ENCODE assay signal across 1 cellular context in the genomic region with DNA sequence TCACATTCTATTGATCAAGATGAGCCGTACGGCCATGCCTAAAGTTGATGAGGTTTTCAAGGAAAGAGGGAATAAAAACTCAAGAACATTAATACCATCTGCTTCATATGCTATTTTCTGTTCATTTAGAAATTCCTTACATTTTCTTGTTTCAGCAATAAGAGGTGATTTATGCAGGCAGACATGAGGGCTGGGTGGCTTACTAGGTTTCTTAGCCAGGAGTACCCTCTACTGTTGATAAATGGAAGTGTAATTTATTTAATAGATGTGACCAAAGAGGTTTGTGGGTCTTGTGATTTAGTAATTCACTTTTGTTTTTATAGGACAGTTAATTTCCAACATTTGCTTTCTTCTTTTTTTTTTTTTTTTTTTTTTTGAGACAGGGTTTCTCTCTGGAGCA.
TF ChIP-seq lines count a peak whose summit lies in the region.

No MANE protein-coding gene starts in this region.

TF ChIP-seq in HepG2, 621 proteins besides CTCF, POLR2A, EP300 and RAD21:
- no peak for TF ChIP-seq ZSCAN5A (CRISPR knock-in tag; IDR thresholded peaks at IDR 0.05; ENCODE audit: borderline replicate concordance)
- no peak for TF ChIP-seq FOSL2 (CRISPR knock-in tag; IDR thresholded peaks at IDR 0.05)
- TF ChIP-seq STAG1 (CRISPR knock-in tag; IDR thresholded peaks at IDR 0.05) = peak; percentile 70
- no peak for TF ChIP-seq ZNF180 (CRISPR knock-in tag; IDR thresholded peaks at IDR 0.05; ENCODE audit: borderline replicate concordance, low read depth)
- peak; percentile 48; the same call in 1 of the 2 replicates for TF ChIP-seq SMC3 (IDR thresholded peaks at IDR 0.05; ENCODE audit: low read length)
- TF ChIP-seq, protein P1, sequence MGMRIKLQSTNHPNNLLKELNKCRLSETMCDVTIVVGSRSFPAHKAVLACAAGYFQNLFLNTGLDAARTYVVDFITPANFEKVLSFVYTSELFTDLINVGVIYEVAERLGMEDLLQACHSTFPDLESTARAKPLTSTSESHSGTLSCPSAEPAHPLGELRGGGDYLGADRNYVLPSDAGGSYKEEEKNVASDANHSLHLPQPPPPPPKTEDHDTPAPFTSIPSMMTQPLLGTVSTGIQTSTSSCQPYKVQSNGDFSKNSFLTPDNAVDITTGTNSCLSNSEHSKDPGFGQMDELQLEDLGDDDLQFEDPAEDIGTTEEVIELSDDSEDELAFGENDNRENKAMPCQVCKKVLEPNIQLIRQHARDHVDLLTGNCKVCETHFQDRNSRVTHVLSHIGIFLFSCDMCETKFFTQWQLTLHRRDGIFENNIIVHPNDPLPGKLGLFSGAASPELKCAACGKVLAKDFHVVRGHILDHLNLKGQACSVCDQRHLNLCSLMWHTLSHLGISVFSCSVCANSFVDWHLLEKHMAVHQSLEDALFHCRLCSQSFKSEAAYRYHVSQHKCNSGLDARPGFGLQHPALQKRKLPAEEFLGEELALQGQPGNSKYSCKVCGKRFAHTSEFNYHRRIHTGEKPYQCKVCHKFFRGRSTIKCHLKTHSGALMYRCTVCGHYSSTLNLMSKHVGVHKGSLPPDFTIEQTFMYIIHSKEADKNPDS (CRISPR knock-in tag; IDR thresholded peaks at IDR 0.05) = no peak
- no peak for TF ChIP-seq ZBTB8A (CRISPR knock-in tag; IDR thresholded peaks at IDR 0.05; ENCODE audit: borderline replicate concordance, low read depth)
- TF ChIP-seq PATZ1 (CRISPR knock-in tag; IDR thresholded peaks at IDR 0.05) = no peak
- no peak for TF ChIP-seq TRIM24 (CRISPR knock-in tag; IDR thresholded peaks at IDR 0.05)
- TF ChIP-seq, protein P2, sequence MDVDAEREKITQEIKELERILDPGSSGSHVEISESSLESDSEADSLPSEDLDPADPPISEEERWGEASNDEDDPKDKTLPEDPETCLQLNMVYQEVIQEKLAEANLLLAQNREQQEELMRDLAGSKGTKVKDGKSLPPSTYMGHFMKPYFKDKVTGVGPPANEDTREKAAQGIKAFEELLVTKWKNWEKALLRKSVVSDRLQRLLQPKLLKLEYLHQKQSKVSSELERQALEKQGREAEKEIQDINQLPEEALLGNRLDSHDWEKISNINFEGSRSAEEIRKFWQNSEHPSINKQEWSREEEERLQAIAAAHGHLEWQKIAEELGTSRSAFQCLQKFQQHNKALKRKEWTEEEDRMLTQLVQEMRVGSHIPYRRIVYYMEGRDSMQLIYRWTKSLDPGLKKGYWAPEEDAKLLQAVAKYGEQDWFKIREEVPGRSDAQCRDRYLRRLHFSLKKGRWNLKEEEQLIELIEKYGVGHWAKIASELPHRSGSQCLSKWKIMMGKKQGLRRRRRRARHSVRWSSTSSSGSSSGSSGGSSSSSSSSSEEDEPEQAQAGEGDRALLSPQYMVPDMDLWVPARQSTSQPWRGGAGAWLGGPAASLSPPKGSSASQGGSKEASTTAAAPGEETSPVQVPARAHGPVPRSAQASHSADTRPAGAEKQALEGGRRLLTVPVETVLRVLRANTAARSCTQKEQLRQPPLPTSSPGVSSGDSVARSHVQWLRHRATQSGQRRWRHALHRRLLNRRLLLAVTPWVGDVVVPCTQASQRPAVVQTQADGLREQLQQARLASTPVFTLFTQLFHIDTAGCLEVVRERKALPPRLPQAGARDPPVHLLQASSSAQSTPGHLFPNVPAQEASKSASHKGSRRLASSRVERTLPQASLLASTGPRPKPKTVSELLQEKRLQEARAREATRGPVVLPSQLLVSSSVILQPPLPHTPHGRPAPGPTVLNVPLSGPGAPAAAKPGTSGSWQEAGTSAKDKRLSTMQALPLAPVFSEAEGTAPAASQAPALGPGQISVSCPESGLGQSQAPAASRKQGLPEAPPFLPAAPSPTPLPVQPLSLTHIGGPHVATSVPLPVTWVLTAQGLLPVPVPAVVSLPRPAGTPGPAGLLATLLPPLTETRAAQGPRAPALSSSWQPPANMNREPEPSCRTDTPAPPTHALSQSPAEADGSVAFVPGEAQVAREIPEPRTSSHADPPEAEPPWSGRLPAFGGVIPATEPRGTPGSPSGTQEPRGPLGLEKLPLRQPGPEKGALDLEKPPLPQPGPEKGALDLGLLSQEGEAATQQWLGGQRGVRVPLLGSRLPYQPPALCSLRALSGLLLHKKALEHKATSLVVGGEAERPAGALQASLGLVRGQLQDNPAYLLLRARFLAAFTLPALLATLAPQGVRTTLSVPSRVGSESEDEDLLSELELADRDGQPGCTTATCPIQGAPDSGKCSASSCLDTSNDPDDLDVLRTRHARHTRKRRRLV (CRISPR knock-in tag; IDR thresholded peaks at IDR 0.05) = no peak
- TF ChIP-seq SAFB2 (CRISPR knock-in tag; IDR thresholded peaks at IDR 0.05; ENCODE audit: borderline replicate concordance, low read depth) = no peak
